In the genomic region with DNA sequence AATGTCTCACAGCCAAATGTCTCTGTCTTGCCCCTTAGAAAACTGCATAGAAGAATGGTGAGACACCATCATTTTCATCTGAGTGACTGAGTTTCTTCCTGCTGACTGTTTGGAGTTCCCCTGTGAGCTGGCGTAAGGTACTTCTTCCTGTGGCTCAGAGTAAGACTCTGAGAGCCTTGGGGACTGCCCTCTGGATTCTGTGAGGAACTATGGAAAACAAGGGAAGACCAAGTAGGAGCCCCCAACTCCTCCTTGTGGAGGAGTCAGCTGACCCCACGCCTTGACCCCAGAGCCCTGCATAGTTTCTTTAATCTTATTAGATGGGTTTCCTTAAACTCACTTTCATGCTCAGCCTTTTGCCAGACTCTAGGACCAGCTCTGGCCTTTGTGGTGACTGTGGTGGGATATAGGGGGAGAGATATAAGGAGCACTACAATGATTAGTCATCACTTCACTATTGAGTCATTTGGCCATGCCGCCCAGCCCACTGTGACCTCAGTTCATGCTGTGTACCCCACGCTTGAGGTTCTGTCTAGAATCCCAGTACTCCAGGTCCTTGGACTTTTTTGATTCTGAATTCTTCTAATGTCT, we compare ENCODE assay signal across 1 cellular context.
TF ChIP-seq lines count a peak whose summit lies in the region.

No MANE protein-coding gene starts in this region.

TF ChIP-seq in HepG2, 621 proteins besides CTCF, POLR2A, EP300 and RAD21:
- TF ChIP-seq CREB1 (IDR thresholded peaks at IDR 0.05): no peak
- TF ChIP-seq CREB1 (CRISPR knock-in tag; IDR thresholded peaks at IDR 0.05): no peak
- TF ChIP-seq, protein P1, sequence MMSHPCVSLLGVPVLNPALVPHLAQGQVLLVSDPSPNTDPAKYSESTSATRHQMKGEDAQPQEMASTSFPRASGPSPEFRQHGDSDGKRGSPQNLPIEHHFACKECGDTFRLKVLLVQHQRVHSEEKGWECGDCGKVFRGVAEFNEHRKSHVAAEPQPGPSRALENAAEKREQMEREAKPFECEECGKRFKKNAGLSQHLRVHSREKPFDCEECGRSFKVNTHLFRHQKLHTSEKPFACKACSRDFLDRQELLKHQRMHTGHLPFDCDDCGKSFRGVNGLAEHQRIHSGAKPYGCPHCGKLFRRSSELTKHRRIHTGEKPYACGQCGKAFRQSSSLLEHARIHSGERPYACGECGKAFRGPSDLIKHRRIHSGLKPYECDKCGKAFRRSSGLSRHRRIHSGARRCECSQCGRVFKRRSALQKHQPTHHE (CRISPR knock-in tag; IDR thresholded peaks at IDR 0.05; ENCODE audit: borderline replicate concordance): no peak
- TF ChIP-seq ZNF431 (CRISPR knock-in tag; IDR thresholded peaks at IDR 0.05; ENCODE audit: borderline replicate concordance, low read depth): no peak
- no peak for TF ChIP-seq ZFAT (CRISPR knock-in tag; conservative IDR thresholded peaks at IDR 0.05)
- TF ChIP-seq CBX1 (IDR thresholded peaks at IDR 0.05; ENCODE audit: low read depth): no peak
- no peak for TF ChIP-seq GPN1 (CRISPR knock-in tag; IDR thresholded peaks at IDR 0.05; ENCODE audit: borderline replicate concordance)
- no peak for TF ChIP-seq ZC3H13 (CRISPR knock-in tag; IDR thresholded peaks at IDR 0.05)
TF ChIP-seq in HepG2: peak in this region for 0.
